12 cellular contexts compared by ENCODE assay signal in the genomic region with DNA sequence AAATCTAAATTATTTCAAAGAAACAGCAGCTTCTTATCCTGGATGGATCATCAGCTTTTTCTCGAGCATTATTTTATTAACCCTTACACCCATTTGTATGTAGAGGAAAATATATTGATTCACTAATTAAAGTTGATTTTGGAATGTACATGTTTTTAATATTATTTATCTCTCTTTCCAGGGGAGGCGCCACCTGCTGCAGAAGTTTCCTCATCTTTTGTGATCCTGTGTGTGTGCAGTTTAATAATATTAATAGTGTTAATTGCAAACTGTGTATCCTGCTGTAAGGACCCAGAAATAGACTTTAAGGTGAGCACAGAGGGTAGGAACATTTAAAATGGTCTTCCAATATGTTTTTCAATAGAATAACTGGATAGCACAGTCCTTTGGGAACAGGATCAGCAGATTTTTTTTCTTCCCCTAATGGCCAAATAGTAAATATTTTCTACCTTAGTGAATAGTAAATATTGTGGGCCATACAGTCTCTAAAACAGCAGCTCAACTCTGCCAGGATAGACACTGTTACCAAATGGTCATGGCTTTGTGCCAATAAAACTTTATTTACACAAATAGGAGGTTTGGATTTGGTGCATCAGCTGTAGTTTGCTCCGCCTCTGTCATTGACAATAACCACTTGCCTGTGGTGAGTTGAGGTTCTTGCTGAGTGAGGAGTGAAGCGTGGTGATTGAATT. TPM values are rescaled to one million over a fixed set of nuclear protein-coding genes. Genes with fewer than 3 reads are reported as not detected.
DNase-seq lines count a peak whose midpoint lies in the region; ATAC-seq and TF ChIP-seq lines count a peak whose summit lies in the region.
"Had no signal": no experiment of that assay in that cellular context is flagged by ENCODE, and none has a peak within 500 bp of the region (broad histone marks: within the 10 kb centered on the region; RNA-seq: fewer than 3 reads in every experiment).

No MANE protein-coding gene starts in this region.

- TF ChIP-seq RAD21 in liver (IDR thresholded peaks at IDR 0.05) = no peak

- H3K79me2 ChIP-seq in Loucy (ENCODE audit: insufficient read depth, low read length) = peaks cover 10% of the 10 kb centered on the region; the same call in 1 of the 2 replicates

- no peaks in the 10 kb centered on the region for H3K9me3 ChIP-seq in Loucy (ENCODE audit: insufficient read depth, low read depth, low read length)
- no peaks in the 10 kb centered on the region for H3K9me3 ChIP-seq in liver (ENCODE audit: control insufficient read depth in 4 of 4, low read length in 3 of 4)
- H3K9me3 ChIP-seq in left ventricle myocardium inferior (replicated peaks) = no peaks in the 10 kb centered on the region

- no peak for TF ChIP-seq CTCF in CD14-positive monocyte (IDR thresholded peaks at IDR 0.05)
- TF ChIP-seq CTCF in Loucy (conservative IDR thresholded peaks at IDR 0.05; ENCODE audit: low read length) = peak; percentile 35; the same call in 1 of the 2 replicates
- 0 out of 2 replicates have a peak, but pooled peaks have one; percentile 13 for TF ChIP-seq CTCF in RWPE1 (conservative IDR thresholded peaks at IDR 0.05; ENCODE audit: low read depth)
- no peak for TF ChIP-seq CTCF in liver (IDR thresholded peaks at IDR 0.05; ENCODE audit: low read depth, low read length, missing input control)
- TF ChIP-seq CTCF in left ventricle myocardium inferior (IDR thresholded peaks at IDR 0.05; ENCODE audit: borderline replicate concordance) = no peak

- intact Hi-C loops in CD14-positive monocyte (cut with micrococcal nuclease) = loop anchor here (5.0 to 10.0 kb wide), 2 partner anchors 35 to 118 kb away; a partner anchor contains a TSS
- intact Hi-C loops in left ventricle myocardium inferior (cut with micrococcal nuclease) = no loop called here

- H3K4me3 Mint-ChIP-seq in CD14-positive monocyte = peak overlapping the region in 1 of 2 donors; percentile 81

- H3K4me1 ChIP-seq in Loucy (ENCODE audit: insufficient read depth, low read length, poor library complexity, severe bottlenecking) (peaks cover 23% of the 10 kb centered on the region), liver (ENCODE audit: control insufficient read depth in 4 of 4, insufficient read depth in 4 of 4, low read length in 3 of 4) (peaks cover 7 to 43% (median 33%) of the 10 kb centered on the region in 4 donors), left ventricle myocardium inferior (peaks cover 40% of the 10 kb centered on the region)

- H3K36me3 Mint-ChIP-seq in CD14-positive monocyte = peaks cover 50 to 56% of the 10 kb centered on the region in 2 donors

- H3K4me3 ChIP-seq in Loucy (ENCODE audit: low read length, poor library complexity, severe bottlenecking) = no peak overlapping the region
- H3K4me3 ChIP-seq in liver (ENCODE audit: low read depth in 1 of 3, low read length in 3 of 3) = no peak overlapping the region
- H3K4me3 ChIP-seq in left ventricle myocardium inferior = no peak overlapping the region

- H3K9ac ChIP-seq in Loucy (ENCODE audit: low read depth, low read length, poor library complexity, severe bottlenecking) (no peak overlapping the region), liver (ENCODE audit: low read depth in 1 of 2, low read length in 2 of 2) (no peak overlapping the region)

- H3F3A ChIP-seq in Loucy (ENCODE audit: low read depth) = peaks cover 8% of the 10 kb centered on the region

- H4K20me1 ChIP-seq in Loucy (ENCODE audit: insufficient read depth, low read length, poor library complexity, severe bottlenecking) = peaks cover 54% of the 10 kb centered on the region

- H3K27me3 ChIP-seq in Loucy (ENCODE audit: insufficient read depth, low read length, poor library complexity, severe bottlenecking) = no peaks in the 10 kb centered on the region
- no peaks in the 10 kb centered on the region for H3K27me3 ChIP-seq in liver (ENCODE audit: control insufficient read depth in 4 of 4, insufficient read depth in 4 of 4, low read length in 3 of 4)
- no peaks in the 10 kb centered on the region for H3K27me3 ChIP-seq in left ventricle myocardium inferior (ENCODE audit: low read depth)

- peak overlapping the region in 6 of 7 donors; percentile 79 to 90 (median 82) for H3K27ac Mint-ChIP-seq in CD14-positive monocyte

- H3K36me3 ChIP-seq in Loucy (ENCODE audit: insufficient read depth, low read length) (peaks cover 32% of the 10 kb centered on the region; the same call in 1 of the 2 replicates), liver (ENCODE audit: control insufficient read depth in 4 of 4, insufficient read depth in 3 of 4, low read depth in 1 of 4, low read length in 3 of 4) (peaks cover 0 to 5% (median 0%) of the 10 kb centered on the region in 4 donors), left ventricle myocardium inferior (peaks cover 42% of the 10 kb centered on the region)

- no peak overlapping the region for H2AFZ ChIP-seq in Loucy (ENCODE audit: low read length)

- H3K27ac ChIP-seq in RWPE1 (no peak overlapping the region), liver (ENCODE audit: low read depth in 1 of 2, low read length in 2 of 2) (peak overlapping the region in 1 of 2 donors; percentile 15), left ventricle myocardium inferior (replicated peaks) (no peak overlapping the region)

- CTCF ChIA-PET in RWPE1 (lab: Yijun Ruan, JAX) = no interaction called here

- DNase-seq in CD14-positive monocyte (ENCODE audit: low spot score) (no peak), RWPE1 (ENCODE audit: low spot score) (no peak), ureter (ENCODE audit: low spot score) (no peak), left ventricle myocardium inferior (no peak)
- DNase-seq: CD8-positive, alpha-beta memory T cell; NCI-H187 treated with DMSO at 0.1 percent for 48 hours; NCI-H2171 treated with DMSO at 0.1 percent for 48 hours; NCI-H510A had no signal

- POLR2A ChIA-PET in RWPE1 (lab: Yijun Ruan, JAX; ENCODE audit: low non-redundant PET) = no interaction called here

- ATAC-seq in HG02571 (IDR thresholded peaks at IDR 0.05; ENCODE audit: unreplicated experiment) = no peak
- no peak for ATAC-seq in GM19455 (IDR thresholded peaks at IDR 0.05; ENCODE audit: unreplicated experiment)

- H3K4me2 ChIP-seq in Loucy (ENCODE audit: low read depth, low read length, poor library complexity, severe bottlenecking) = no peak overlapping the region

- H3K9me2 ChIP-seq in Loucy (replicated peaks; ENCODE audit: low read depth, low read length) = no peaks in the 10 kb centered on the region

- H3K4me1 Mint-ChIP-seq in CD14-positive monocyte = peaks cover 68% of the 10 kb centered on the region

- WGBS in liver = 78% methylated on average over 4 of the region's 4 CpGs

- peaks cover 0 to 8% (median 2%) of the 10 kb centered on the region in 7 donors for H3K9me3 Mint-ChIP-seq in CD14-positive monocyte
- H3K9me3 Mint-ChIP-seq: CD8-positive, alpha-beta memory T cell had no signal

- peaks cover 41 to 57% (median 53%) of the 10 kb centered on the region in 3 donors for H3K27me3 Mint-ChIP-seq in CD14-positive monocyte (ENCODE audit: low read depth in 3 of 3)
- H3K27me3 Mint-ChIP-seq: CD8-positive, alpha-beta memory T cell had no signal

TF ChIP-seq in liver, 16 proteins besides CTCF, POLR2A, EP300 and RAD21 (continues in another document):
- TF ChIP-seq GABPA (IDR thresholded peaks at IDR 0.05 in 1 of 2, conservative IDR thresholded peaks at IDR 0.05 in 1 of 2) = no peak
- TF ChIP-seq FOXA2 (IDR thresholded peaks at IDR 0.05) = peak; percentile 29
- TF ChIP-seq EGR1 (IDR thresholded peaks at IDR 0.05; ENCODE audit: low read depth in 2 of 2) = no peak
- TF ChIP-seq, protein P1, sequence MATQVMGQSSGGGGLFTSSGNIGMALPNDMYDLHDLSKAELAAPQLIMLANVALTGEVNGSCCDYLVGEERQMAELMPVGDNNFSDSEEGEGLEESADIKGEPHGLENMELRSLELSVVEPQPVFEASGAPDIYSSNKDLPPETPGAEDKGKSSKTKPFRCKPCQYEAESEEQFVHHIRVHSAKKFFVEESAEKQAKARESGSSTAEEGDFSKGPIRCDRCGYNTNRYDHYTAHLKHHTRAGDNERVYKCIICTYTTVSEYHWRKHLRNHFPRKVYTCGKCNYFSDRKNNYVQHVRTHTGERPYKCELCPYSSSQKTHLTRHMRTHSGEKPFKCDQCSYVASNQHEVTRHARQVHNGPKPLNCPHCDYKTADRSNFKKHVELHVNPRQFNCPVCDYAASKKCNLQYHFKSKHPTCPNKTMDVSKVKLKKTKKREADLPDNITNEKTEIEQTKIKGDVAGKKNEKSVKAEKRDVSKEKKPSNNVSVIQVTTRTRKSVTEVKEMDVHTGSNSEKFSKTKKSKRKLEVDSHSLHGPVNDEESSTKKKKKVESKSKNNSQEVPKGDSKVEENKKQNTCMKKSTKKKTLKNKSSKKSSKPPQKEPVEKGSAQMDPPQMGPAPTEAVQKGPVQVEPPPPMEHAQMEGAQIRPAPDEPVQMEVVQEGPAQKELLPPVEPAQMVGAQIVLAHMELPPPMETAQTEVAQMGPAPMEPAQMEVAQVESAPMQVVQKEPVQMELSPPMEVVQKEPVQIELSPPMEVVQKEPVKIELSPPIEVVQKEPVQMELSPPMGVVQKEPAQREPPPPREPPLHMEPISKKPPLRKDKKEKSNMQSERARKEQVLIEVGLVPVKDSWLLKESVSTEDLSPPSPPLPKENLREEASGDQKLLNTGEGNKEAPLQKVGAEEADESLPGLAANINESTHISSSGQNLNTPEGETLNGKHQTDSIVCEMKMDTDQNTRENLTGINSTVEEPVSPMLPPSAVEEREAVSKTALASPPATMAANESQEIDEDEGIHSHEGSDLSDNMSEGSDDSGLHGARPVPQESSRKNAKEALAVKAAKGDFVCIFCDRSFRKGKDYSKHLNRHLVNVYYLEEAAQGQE (IDR thresholded peaks at IDR 0.05) = no peak
- TF ChIP-seq FOXA1 (IDR thresholded peaks at IDR 0.05) = no peak
- TF ChIP-seq, protein P2, sequence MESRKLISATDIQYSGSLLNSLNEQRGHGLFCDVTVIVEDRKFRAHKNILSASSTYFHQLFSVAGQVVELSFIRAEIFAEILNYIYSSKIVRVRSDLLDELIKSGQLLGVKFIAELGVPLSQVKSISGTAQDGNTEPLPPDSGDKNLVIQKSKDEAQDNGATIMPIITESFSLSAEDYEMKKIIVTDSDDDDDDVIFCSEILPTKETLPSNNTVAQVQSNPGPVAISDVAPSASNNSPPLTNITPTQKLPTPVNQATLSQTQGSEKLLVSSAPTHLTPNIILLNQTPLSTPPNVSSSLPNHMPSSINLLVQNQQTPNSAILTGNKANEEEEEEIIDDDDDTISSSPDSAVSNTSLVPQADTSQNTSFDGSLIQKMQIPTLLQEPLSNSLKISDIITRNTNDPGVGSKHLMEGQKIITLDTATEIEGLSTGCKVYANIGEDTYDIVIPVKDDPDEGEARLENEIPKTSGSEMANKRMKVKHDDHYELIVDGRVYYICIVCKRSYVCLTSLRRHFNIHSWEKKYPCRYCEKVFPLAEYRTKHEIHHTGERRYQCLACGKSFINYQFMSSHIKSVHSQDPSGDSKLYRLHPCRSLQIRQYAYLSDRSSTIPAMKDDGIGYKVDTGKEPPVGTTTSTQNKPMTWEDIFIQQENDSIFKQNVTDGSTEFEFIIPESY (IDR thresholded peaks at IDR 0.05) = peak; percentile 9
- TF ChIP-seq YY1 (IDR thresholded peaks at IDR 0.05) = no peak
- no peak for TF ChIP-seq NR2F2 (IDR thresholded peaks at IDR 0.05)
- TF ChIP-seq RXRA (IDR thresholded peaks at IDR 0.05) = no peak
- TF ChIP-seq TAF1 (conservative IDR thresholded peaks at IDR 0.05) = no peak

RNA-seq across cellular contexts. Expression of a gene that starts 30.6 kb away (rescaled TPM):
- polyA plus RNA-seq in CD14-positive monocyte (1 to 10 TPM; 1.7 to 1.8 TPM), liver (1 to 10 TPM; 3.1 to 4.5 TPM)
- total RNA-seq in liver (10 to 100 TPM; 13.4 to 14.3 TPM), ureter (34.1 TPM), left ventricle myocardium inferior (26.9 TPM)

Comparison
In these comparisons a context has a peak if more than half of its experiments do, and no peak if none do; other contexts are left out.
1. CTCF ChIP-seq: peak in Loucy (single experiment) and RWPE1 (single experiment); none in CD14-positive monocyte (single experiment), liver (single experiment) and left ventricle myocardium inferior (single experiment).